26 cellular contexts compared by ENCODE assay signal in the genomic region with DNA sequence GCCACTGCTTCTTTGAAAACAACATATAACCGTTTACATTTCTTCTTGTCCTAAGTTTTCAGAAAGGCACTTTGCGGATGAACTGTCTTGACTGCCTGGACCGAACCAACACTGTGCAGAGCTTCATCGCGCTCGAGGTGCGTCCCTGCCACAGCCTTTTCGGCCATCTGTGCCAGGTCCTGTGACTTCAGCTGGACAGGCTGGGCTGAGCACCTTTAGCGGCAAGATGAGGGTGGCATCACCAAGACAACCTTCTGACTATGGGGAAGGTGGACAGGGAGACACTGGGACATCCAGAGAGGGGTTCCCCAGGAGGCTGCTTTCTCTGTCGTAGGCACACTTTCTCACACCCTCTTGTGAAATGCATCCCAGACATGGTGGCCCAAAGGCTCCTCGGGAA.
"Had no signal": no experiment of that assay in that cellular context is flagged by ENCODE, and none has a peak within 500 bp of the region (broad histone marks: within the 10 kb centered on the region; RNA-seq: fewer than 3 reads in every experiment).

No MANE protein-coding gene starts in this region.

- ATAC-seq: activated CD4-positive, CD25-positive, alpha-beta regulatory T cell treated with anti-CD3 and anti-CD28 coated beads, Interleukin-2, amount 50 U/mL, for 24 hours; activated CD8-positive, alpha-beta T cell treated with anti-CD3 and anti-CD28 coated beads for 36 hours; activated naive CD8-positive, alpha-beta T cell treated with anti-CD3 and anti-CD28 coated beads, Interleukin-2, amount 50 U/mL, for 24 hours; activated T-cell treated with anti-CD3 and anti-CD28 coated beads, Interleukin-2, amount 50 U/mL, for 4 hours; activated T-helper 17 cell treated with anti-CD3 and anti-CD28 coated beads, Interleukin-2, amount 50 U/mL, for 72 hours; body of pancreas; esophagus mucosa; T-helper 17 cell had no signal

- FAIRE-seq: frontal cortex had no signal

- DNase-seq: activated B cell treated with CpG ODN at 0.5 μM for 24 hours; activated CD4-positive, alpha-beta T cell treated with anti-CD3 and anti-CD28 coated beads for 48 hours; activated CD4-positive, alpha-beta T cell treated with anti-CD3 and anti-CD28 coated beads, Interleukin-2, amount 50 U/mL, for 1 hour; activated CD4-positive, alpha-beta T cell treated with anti-CD3 and anti-CD28 coated beads, Interleukin-2, amount 50 U/mL, for 48 hours; activated CD8-positive, alpha-beta memory T cell treated with anti-CD3 and anti-CD28 coated beads for 24 hours; activated CD8-positive, alpha-beta T cell treated with anti-CD3 and anti-CD28 coated beads for 36 hours; activated effector memory CD4-positive, alpha-beta T cell treated with Interleukin-2 at 50 U/mL for 16 hours; activated naive CD4-positive, alpha-beta T cell treated with anti-CD3 and anti-CD28 coated beads for 36 hours; activated naive CD8-positive, alpha-beta T cell treated with anti-CD3 and anti-CD28 coated beads for 36 hours; activated naive CD8-positive, alpha-beta T cell treated with anti-CD3 and anti-CD28 coated beads, Interleukin-2, amount 50 U/mL, for 24 hours; activated T-cell treated with anti-CD3 and anti-CD28 coated beads, Interleukin-2, amount 50 U/mL, for 4 hours; amygdala; body of pancreas; caudate nucleus; colonic mucosa; effector CD8-positive, alpha-beta T cell; foreskin fibroblast; T-helper 1 cell; T-helper 17 cell; T1000; WERI-Rb-1 had no signal

- H3K36me3 ChIP-seq: colonic mucosa had no signal

- H3K27ac ChIP-seq: adrenal gland, body of pancreas, colonic mucosa, WERI-Rb-1 had no signal

- H3K4me3 ChIP-seq: adrenal gland, body of pancreas, colonic mucosa had no signal

- H3K27me3 ChIP-seq: adrenal gland, body of pancreas, colonic mucosa had no signal

- H3K9me3 ChIP-seq: adrenal gland, body of pancreas, colonic mucosa had no signal
